In genomic region chr6:140039343-140039742, GRCh38 we compare ENCODE assay signal across 14 cellular contexts.
"Had no signal": no experiment of that assay in that cellular context is flagged by ENCODE, and none has a peak within 500 bp of the region (broad histone marks: within the 10 kb centered on the region; RNA-seq: fewer than 3 reads in every experiment).

No MANE protein-coding gene starts in this region.

- H3K27ac ChIP-seq: foreskin keratinocyte, lower lobe of right lung, tibial artery had no signal

- H3K36me3 ChIP-seq: lower lobe of right lung, tibial artery had no signal

- H3K4me3 ChIP-seq: lower lobe of right lung, tibial artery had no signal

- H3K27me3 ChIP-seq: foreskin keratinocyte, tibial artery had no signal

- H3K4me1 ChIP-seq: lower lobe of right lung had no signal

- ATAC-seq: activated CD4-positive, CD25-positive, alpha-beta regulatory T cell treated with anti-CD3 and anti-CD28 coated beads, Interleukin-2, amount 50 U/mL, for 24 hours; activated CD8-positive, alpha-beta T cell treated with anti-CD3 and anti-CD28 coated beads, Interleukin-2, amount 10 ng/mL, durations not matched to agents 7 days and 5 days; foreskin keratinocyte; lower lobe of right lung; natural killer cell had no signal

- H3K9me3 ChIP-seq: lower lobe of right lung had no signal

- DNase-seq: activated CD4-positive, alpha-beta T cell treated with anti-CD3 and anti-CD28 coated beads, Interleukin-2, amount 10 ng/mL, durations not matched to agents 7 days and 5 days; activated CD8-positive, alpha-beta T cell treated with anti-CD3 and anti-CD28 coated beads, Interleukin-2, amount 10 ng/mL, durations not matched to agents 7 days and 5 days; activated naive CD4-positive, alpha-beta T cell treated with Interleukin-2 at 50 U/mL for 16 hours; activated T-cell treated with anti-CD3 and anti-CD28 coated beads, Interleukin-2, amount 50 U/mL, for 24 hours; caudate nucleus; foreskin keratinocyte; glutamatergic neuron; hypothalamus; lower lobe of right lung; natural killer cell; nucleus accumbens; stimulated activated naive CD4-positive, alpha-beta T cell; tibial artery had no signal
